10 cellular contexts compared by ENCODE assay signal in genomic region chr4:153655928-153656327, GRCh38. TPM values are rescaled to one million over a fixed set of nuclear protein-coding genes. Genes with fewer than 3 reads are reported as not detected.
DNase-seq lines count a peak whose midpoint lies in the region; ATAC-seq and TF ChIP-seq lines count a peak whose summit lies in the region.
"Had no signal": no experiment of that assay in that cellular context is flagged by ENCODE, and none has a peak within 500 bp of the region (broad histone marks: within the 10 kb centered on the region; RNA-seq: fewer than 3 reads in every experiment).

No MANE protein-coding gene starts in this region.

- WGBS in adrenal gland, 4 donors, result 49 to 61% (median 54%) methylated on average over 4 of the region's 4 CpGs
- 66 to 69% (median 67%) methylated on average over 4 of the region's 4 CpGs for WGBS in heart left ventricle, 4 donors

- no peaks in the 10 kb centered on the region for H3K36me3 ChIP-seq in adrenal gland (replicated peaks in 1 of 2)
- no peaks in the 10 kb centered on the region for H3K36me3 ChIP-seq in heart left ventricle

- intact Hi-C loops in adrenal gland (cut with DNase I) (no loop called here), heart left ventricle (cut with DNase I) (no loop called here), posterior vena cava (cut with DNase I) (no loop called here)

- H3K27me3 ChIP-seq in adrenal gland (no peaks in the 10 kb centered on the region), heart left ventricle (no peaks in the 10 kb centered on the region)

- no peak for TF ChIP-seq CTCF in adrenal gland (IDR thresholded peaks at IDR 0.05)
- no peak for TF ChIP-seq CTCF in heart left ventricle (IDR thresholded peaks at IDR 0.05)

- peaks cover 0 to 4% of the 10 kb centered on the region in 2 donors for H3K4me1 ChIP-seq in adrenal gland (replicated peaks in 1 of 2)
- H3K4me1 ChIP-seq in heart left ventricle, result peaks cover 0 to 95% (median 4%) of the 10 kb centered on the region in 12 donors

- peak; percentile 44 to 64 (median 50) for ATAC-seq in heart left ventricle
- no peak for ATAC-seq in activated CD4-positive, CD25-positive, alpha-beta regulatory T cell treated with anti-CD3 and anti-CD28 coated beads, Interleukin-2, amount 50 U/mL, for 24 hours

- H3K27ac ChIP-seq in adrenal gland (peak overlapping the region in 4 of 5 donors; percentile 0 to 81 (median 30)), heart left ventricle (peak overlapping the region in 5 of 12 donors; percentile 22 to 87 (median 29))

- TF ChIP-seq POLR2A in adrenal gland (IDR thresholded peaks at IDR 0.05) (no peak), heart left ventricle (IDR thresholded peaks at IDR 0.05) (no peak)

- DNase-seq in CD1c-positive myeloid dendritic cell (ENCODE audit: extremely low spot score) (peak; percentile 79), adrenal gland (peak in 6 of 7 donors; percentile 25 to 77 (median 53)), heart left ventricle (peak in 2 of 5 donors; percentile 35 to 39), posterior vena cava (ENCODE audit: low spot score) (peak; percentile 87), NCI-H1092 treated with DMSO at 0.1 percent for 48 hours (lab: John Stamatoyannopoulos, UW) (no peak), NCI-H345 treated with DMSO at 0.1 percent for 48 hours (lab: John Stamatoyannopoulos, UW; ENCODE audit: unreplicated experiment) (no peak)
- DNase-seq in activated CD4-positive, alpha-beta T cell treated with anti-CD3 and anti-CD28 coated beads for 1 hour, result no peak
- DNase-seq: cerebellar nuclear complex; stimulated activated naive CD4-positive, alpha-beta T cell had no signal

- H3K4me3 ChIP-seq in adrenal gland (no peak overlapping the region), heart left ventricle (peak overlapping the region in 1 of 12 donors; percentile 38)

- no peaks in the 10 kb centered on the region for H3K9me3 ChIP-seq in adrenal gland (replicated peaks in 1 of 3)
- no peaks in the 10 kb centered on the region for H3K9me3 ChIP-seq in heart left ventricle

RNA-seq across cellular contexts. Expression of gene TLR2, which starts 28.2 kb away (rescaled TPM):
- 10 to 100 TPM in 7 of 8 donors, 1 to 10 TPM in 1; 8.6 to 57.2 (median 32.8) TPM for total RNA-seq in adrenal gland
- 10 to 100 TPM in 1 of 3 donors, 1 to 10 TPM in 2; 8.7 to 12.5 (median 9.7) TPM for polyA plus RNA-seq in adrenal gland
- total RNA-seq in heart left ventricle, result 10 to 100 TPM in 2 of 9 donors, 1 to 10 TPM in 7; 1.2 to 47.8 (median 5.1) TPM
- 1 to 10 TPM; 1.6 to 3.2 TPM for polyA plus RNA-seq in heart left ventricle
- total RNA-seq in posterior vena cava, result 10 to 100 TPM; 38.5 to 39.8 TPM

Comparison
In these comparisons a context has a peak if more than half of its experiments do, and no peak if none do; other contexts are left out.
1. DNase-seq: peak in CD1c-positive myeloid dendritic cell (single experiment), adrenal gland (6 of 7) and posterior vena cava (single experiment); none in NCI-H1092 treated with DMSO at 0.1 percent for 48 hours (single experiment), NCI-H345 treated with DMSO at 0.1 percent for 48 hours (single experiment) and activated CD4-positive, alpha-beta T cell treated with anti-CD3 and anti-CD28 coated beads for 1 hour (single experiment).
2. ATAC-seq: peak in heart left ventricle (4 of 4); none in activated CD4-positive, CD25-positive, alpha-beta regulatory T cell treated with anti-CD3 and anti-CD28 coated beads, Interleukin-2, amount 50 U/mL, for 24 hours (0 of 2).